2 cellular contexts compared by ENCODE assay signal in the genomic region with DNA sequence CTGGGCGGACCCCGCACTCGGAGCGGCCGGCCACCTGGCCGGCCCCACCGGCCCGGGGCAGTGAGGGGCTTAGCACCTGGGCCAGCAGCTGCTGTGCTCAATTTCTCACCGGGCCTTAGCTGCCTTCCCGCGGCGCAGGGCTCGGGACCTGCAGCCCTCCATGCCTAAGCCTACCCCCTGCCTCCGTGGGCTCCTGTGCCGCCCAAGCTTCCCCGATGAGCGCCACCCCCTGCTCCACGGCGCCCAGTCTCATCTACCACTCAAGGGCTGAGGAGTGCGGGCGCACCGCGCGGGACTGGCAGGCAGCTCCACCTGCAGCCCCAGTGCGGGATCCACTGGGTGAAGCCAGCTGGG. TPM values are rescaled to one million over a fixed set of nuclear protein-coding genes. Genes with fewer than 3 reads are reported as not detected.
"Had no signal": no experiment of that assay in that cellular context is flagged by ENCODE, and none has a peak within 500 bp of the region (broad histone marks: within the 10 kb centered on the region; RNA-seq: fewer than 3 reads in every experiment).

No MANE protein-coding gene starts in this region.

RNA-seq across cellular contexts. Expression of a gene that starts 5.6 kb away (rescaled TPM):
- total RNA-seq: ascending aorta, cardiac muscle cell had no signal
